Comparison of ENCODE assay signal across 8 cellular contexts in the genomic region with DNA sequence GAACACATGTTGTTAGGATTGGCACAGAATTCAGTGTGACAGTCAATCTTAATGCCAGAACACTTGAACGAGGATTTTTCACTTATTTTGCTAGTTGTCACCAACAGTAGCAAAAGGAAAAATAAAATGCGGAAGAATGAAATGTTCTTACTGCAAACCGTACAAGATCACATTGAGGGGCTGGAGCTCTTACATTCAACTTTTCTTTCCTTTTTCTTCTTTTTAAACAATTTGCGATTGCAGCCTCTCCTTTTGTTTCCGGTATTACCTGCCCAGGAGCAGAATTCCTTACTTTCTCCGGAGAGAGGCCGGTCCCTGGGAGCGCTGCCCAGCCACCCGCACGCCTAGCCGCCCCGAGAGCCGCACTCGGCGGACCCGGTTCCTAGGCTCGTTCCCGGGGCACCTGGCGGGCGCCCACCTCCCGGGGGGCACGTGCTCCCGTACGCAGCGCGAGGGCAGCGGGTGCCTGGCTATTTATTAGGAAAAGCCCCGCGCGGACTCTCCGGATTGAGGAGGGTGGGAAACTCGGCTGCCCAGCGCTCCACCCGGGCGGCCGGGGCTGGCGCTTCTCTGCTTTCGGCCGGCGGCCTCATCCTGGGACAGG. TPM values are rescaled to one million over a fixed set of nuclear protein-coding genes. Genes with fewer than 3 reads are reported as not detected.
DNase-seq lines count a peak whose midpoint lies in the region; ATAC-seq and TF ChIP-seq lines count a peak whose summit lies in the region.

No MANE protein-coding gene starts in this region.

- no peaks in the 10 kb centered on the region for H3K36me3 ChIP-seq in SJCRH30
- no peaks in the 10 kb centered on the region for H3K36me3 ChIP-seq in neutrophil

- H3K27me3 ChIP-seq in SJCRH30: no peaks in the 10 kb centered on the region
- H3K27me3 ChIP-seq in neutrophil: peaks cover 5% of the 10 kb centered on the region

- no peaks in the 10 kb centered on the region for H3K9me3 ChIP-seq in SJCRH30 (replicated peaks)
- no peaks in the 10 kb centered on the region for H3K9me3 ChIP-seq in neutrophil

- DNase-seq in GM12864 (ENCODE audit: low read depth) (no peak), SJCRH30 (no peak), erythroblast (lab: John Stamatoyannopoulos, UW) (peak; percentile 51 to 72), NCI-H226 (no peak), NCI-H69 (lab: John Stamatoyannopoulos, UW) (no peak)

- peak; percentile 3 for ATAC-seq in HG02642 (IDR thresholded peaks at IDR 0.05; ENCODE audit: poor library complexity, unreplicated experiment)
- no peak for ATAC-seq in HG02852 (IDR thresholded peaks at IDR 0.05; ENCODE audit: unreplicated experiment)

- H3K4me3 ChIP-seq in GM12864 (ENCODE audit: low read depth, low read length): peak overlapping the region; percentile 75
- H3K4me3 ChIP-seq in SJCRH30: peak overlapping the region; percentile 78
- H3K4me3 ChIP-seq in neutrophil (ENCODE audit: low read depth in 1 of 2, low read length in 1 of 2): peak overlapping the region; percentile 80 to 93

- TF ChIP-seq CTCF in GM12864 (IDR thresholded peaks at IDR 0.05; ENCODE audit: low read depth, low read length, missing control alignments): no peak
- TF ChIP-seq CTCF in neutrophil (IDR thresholded peaks at IDR 0.05): peak; percentile 4

- TF ChIP-seq POLR2A in erythroblast (IDR thresholded peaks at IDR 0.05; ENCODE audit: low read length): no peak

- H3K27ac ChIP-seq in SJCRH30: peak overlapping the region; percentile 84
- peak overlapping the region; percentile 95 for H3K27ac ChIP-seq in neutrophil

- H3K4me1 ChIP-seq in SJCRH30 (peaks cover 5% of the 10 kb centered on the region; the same call in 1 of the 2 replicates), neutrophil (ENCODE audit: control insufficient read depth in 1 of 2, insufficient read depth in 1 of 2, low read depth in 1 of 2, low read length in 1 of 2) (peaks cover 18% of the 10 kb centered on the region in 2 experiments)

RNA-seq across cellular contexts. Expression of gene CAMTA1, which starts 1.2 kb away (rescaled TPM):
- 152 and 153 TPM in 2 replicates for total RNA-seq in SJCRH30 (2014; rRNA removed; shearing (Covaris generic))

Comparison
In these comparisons a context has a peak if more than half of its experiments do, and no peak if none do; other contexts are left out.
1. DNase-seq: peak in erythroblast (2 of 2); none in GM12864 (single experiment), SJCRH30 (0 of 2), NCI-H226 (single experiment) and NCI-H69 (single experiment).
2. Peak in every context shown above with its lines, with median percentiles within 50 percentile points of each other: H3K4me3 ChIP-seq.